Comparison of ENCODE assay signal across 8 cellular contexts in the genomic region with DNA sequence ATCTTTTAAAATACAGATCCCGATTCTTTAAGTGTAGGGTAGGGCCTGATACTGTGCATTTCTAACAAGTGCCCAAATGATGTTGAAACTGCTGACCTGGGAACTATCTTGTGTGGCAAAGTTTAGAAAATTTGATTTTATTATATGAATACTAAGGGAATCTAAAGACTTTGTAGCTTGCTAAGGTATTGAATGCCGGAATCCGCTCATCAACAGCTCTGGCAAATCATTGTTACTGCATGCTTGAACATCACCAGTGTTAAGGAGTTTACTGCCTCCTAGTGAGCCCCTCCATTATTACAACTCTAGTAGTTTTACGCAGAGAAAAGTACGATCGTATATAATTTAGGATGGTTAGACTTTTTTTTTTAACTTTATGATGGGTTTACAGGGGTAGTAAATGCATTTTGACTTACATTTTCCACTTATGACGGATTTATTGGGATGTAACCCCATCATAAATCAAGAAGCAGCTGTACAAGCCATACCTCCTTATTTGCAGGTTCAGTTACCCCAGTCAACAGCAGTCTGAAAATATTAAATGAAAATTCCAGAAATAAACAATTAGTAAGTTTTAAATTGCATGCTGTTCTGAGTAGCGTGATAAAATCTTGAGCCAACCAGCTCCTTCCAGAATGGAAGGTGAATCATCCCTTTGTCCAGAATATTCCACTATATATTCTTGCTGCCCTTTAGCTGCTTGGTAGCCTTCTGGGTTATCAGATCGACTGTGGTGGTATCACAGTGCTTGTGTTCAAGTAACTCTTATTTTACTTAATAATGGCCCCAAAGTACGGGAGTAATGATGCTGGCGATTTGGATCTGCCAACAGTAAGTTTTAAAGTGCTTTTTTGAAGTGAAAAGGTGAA. TPM values are rescaled to one million over a fixed set of nuclear protein-coding genes. Genes with fewer than 3 reads are reported as not detected.
A peak's percentile ranks its signal among the peaks of the same experiment; 100 is the strongest.
DNase-seq lines count a peak whose midpoint lies in the region; ATAC-seq and TF ChIP-seq lines count a peak whose summit lies in the region.

No MANE protein-coding gene starts in this region.

- POLR2A ChIA-PET in AG04449 (lab: Yijun Ruan, JAX): no interaction called here

- H3K9me3 ChIP-seq in mammary epithelial cell (replicated peaks; ENCODE audit: insufficient read depth, low read length) (no peaks in the 10 kb centered on the region), smooth muscle cell (replicated peaks; ENCODE audit: low read depth) (no peaks in the 10 kb centered on the region)

- H3K4me2 ChIP-seq in mammary epithelial cell (ENCODE audit: insufficient read depth, low read depth, low read length) (peak overlapping the region; percentile 90), smooth muscle cell (no peak overlapping the region)

- peaks cover 3% of the 10 kb centered on the region for H3F3A ChIP-seq in smooth muscle cell (ENCODE audit: low read depth)

- no peaks in the 10 kb centered on the region for H4K20me1 ChIP-seq in mammary epithelial cell (ENCODE audit: insufficient read depth, low read length)
- no peaks in the 10 kb centered on the region for H4K20me1 ChIP-seq in smooth muscle cell (ENCODE audit: low read depth)

- H3K36me3 ChIP-seq in mammary epithelial cell (ENCODE audit: insufficient read depth, low read length): peaks cover 11% of the 10 kb centered on the region
- H3K36me3 ChIP-seq in smooth muscle cell (ENCODE audit: low read depth): no peaks in the 10 kb centered on the region

- BruUV-seq in mammary epithelial cell (replicated peaks; lab: Mats Ljungman, UMichigan): no TSS peak

- no peaks in the 10 kb centered on the region for H3K27me3 ChIP-seq in mammary epithelial cell (ENCODE audit: insufficient read depth, low read length)
- H3K27me3 ChIP-seq in smooth muscle cell (ENCODE audit: low read depth): no peaks in the 10 kb centered on the region

- in situ Hi-C loops in GM13976 (cut with MboI; ENCODE audit: low sequenced_read_pairs, unreplicated experiment) (no loop called here), mammary epithelial cell (cut with MboI; ENCODE audit: low sequenced_read_pairs in 2 of 2) (no loop called here)

- H3K9ac ChIP-seq in mammary epithelial cell (ENCODE audit: insufficient read depth, low read length) (peak overlapping the region; percentile 93), smooth muscle cell (ENCODE audit: low read depth) (no peak overlapping the region)

- H3K4me3 ChIP-seq in AG04449 (ENCODE audit: low read depth, low read length) (peak overlapping the region; percentile 100), mammary epithelial cell (replicated peaks in 1 of 3; ENCODE audit: insufficient read depth in 1 of 3, low read depth in 2 of 3, low read length in 3 of 3) (peak overlapping the region; percentile 63 to 95 (median 87)), smooth muscle cell (no peak overlapping the region)

- CTCF ChIA-PET in AG04449 (lab: Yijun Ruan, JAX): interaction anchor here (0.6 to 2.6 kb wide), 19 partner anchors 10 to 504 kb away, joined by 3 to 19 read pairs (median 6); no protein-coding TSS in a partner anchor
- CTCF ChIA-PET in mammary epithelial cell (lab: Charles Lee; ENCODE audit: low non-redundant PET): interaction anchor here (0.7 kb wide), 2 partner anchors 230 to 571 kb away, joined by 9 to 10 read pairs; no protein-coding TSS in a partner anchor

- 14% methylated on average over 11 of the region's 11 CpGs for WGBS in mammary epithelial cell (ENCODE audit: low coverage, missing lambda C conversion rate)
- WGBS in smooth muscle cell (ENCODE audit: low lambda C conversion rate): 81% methylated on average over 11 of the region's 11 CpGs

- H3K27ac ChIP-seq in mammary epithelial cell (ENCODE audit: insufficient read depth, low read depth, low read length): peak overlapping the region; percentile 63
- no peak overlapping the region for H3K27ac ChIP-seq in smooth muscle cell (ENCODE audit: low read depth)

- intact Hi-C loops in mammary epithelial cell (cut with micrococcal nuclease): loop anchor here (2.0 kb wide), 1 partner anchor 43 kb away; no protein-coding TSS in a partner anchor

- H3K4me1 ChIP-seq in mammary epithelial cell (ENCODE audit: insufficient read depth, low read length): peaks cover 29% of the 10 kb centered on the region
- H3K4me1 ChIP-seq in smooth muscle cell (ENCODE audit: low read depth): no peaks in the 10 kb centered on the region

- peak overlapping the region; percentile 97 for H2AFZ ChIP-seq in mammary epithelial cell (ENCODE audit: low read depth, low read length)
- no peak overlapping the region for H2AFZ ChIP-seq in smooth muscle cell (ENCODE audit: low read depth)

- DNase-seq in AG04449 (ENCODE audit: low read depth, low spot score) (no peak), GM13976 (ENCODE audit: low spot score) (peak; percentile 60), NCI-H1092 treated with DMSO at 0.1 percent for 48 hours (lab: John Stamatoyannopoulos, UW) (peak; percentile 64), SK-N-DZ (ENCODE audit: low spot score) (peak; percentile 76), mammary epithelial cell (peak; percentile 57), iPS-NIHi11 (ENCODE audit: low spot score) (peak; percentile 43), smooth muscle cell (lab: John Stamatoyannopoulos, UW; ENCODE audit: unreplicated experiment) (no peak)

- peak; percentile 37 for ATAC-seq in HG02870 (IDR thresholded peaks at IDR 0.05; ENCODE audit: unreplicated experiment)

- TF ChIP-seq CTCF in AG04449 (IDR thresholded peaks at IDR 0.05; ENCODE audit: insufficient read depth, low read length, missing control alignments): peak; percentile 74
- TF ChIP-seq CTCF in GM13976 (IDR thresholded peaks at IDR 0.05; ENCODE audit: borderline replicate concordance, control extremely low read depth, extremely low read depth, insufficient read depth, missing control alignments): peak; percentile 79
- peak; percentile 73 to 81 for TF ChIP-seq CTCF in mammary epithelial cell (conservative IDR thresholded peaks at IDR 0.05 in 1 of 2, IDR thresholded peaks at IDR 0.05 in 1 of 2; ENCODE audit: extremely low read depth in 1 of 2, insufficient read depth in 1 of 2, low read depth in 1 of 2, low read length in 2 of 2)
- peak; percentile 24 for TF ChIP-seq CTCF in smooth muscle cell (IDR thresholded peaks at IDR 0.05; ENCODE audit: borderline replicate concordance, insufficient read depth, poor library complexity, severe bottlenecking)

- dilution Hi-C loops in mammary epithelial cell (cut with HindIII; ENCODE audit: low sequenced_read_pairs): no loop called here

- H3K79me2 ChIP-seq in mammary epithelial cell (ENCODE audit: insufficient read depth, low read length) (peaks cover 46% of the 10 kb centered on the region), smooth muscle cell (ENCODE audit: low read depth) (no peaks in the 10 kb centered on the region)

RNA-seq across cellular contexts. Expression of a gene that starts 0.9 kb away (rescaled TPM):
- polyA plus RNA-seq in SK-N-DZ (2014; cell fraction: cytosol; rRNA removed): 10.7 and 11.3 TPM in 2 replicates
- 8.7 and 11.0 TPM in 2 replicates for polyA plus RNA-seq in SK-N-DZ (2014; cell fraction: nucleus; rRNA removed)
- total RNA-seq in mammary epithelial cell (10 to 100 TPM; 14.0 to 23.2 TPM), smooth muscle cell (not detected in 2 replicates)
- polyA plus RNA-seq in mammary epithelial cell (13.2 TPM), smooth muscle cell (not detected in 2 replicates)
- 18.5 TPM for polyA minus RNA-seq in mammary epithelial cell

RNA-seq across cellular contexts. Expression of a gene that starts 1.0 kb away (rescaled TPM):
- 20.2 and 21.9 TPM in 2 replicates for polyA plus RNA-seq in SK-N-DZ (2014; cell fraction: cytosol; rRNA removed)
- polyA plus RNA-seq in SK-N-DZ (2014; cell fraction: nucleus; rRNA removed): 14.5 and 19.3 TPM in 2 replicates
- total RNA-seq in mammary epithelial cell (10 to 100 TPM; 22.5 to 57.0 TPM), smooth muscle cell (0.04 TPM in 1 of 2 replicates, not detected in the other)
- polyA plus RNA-seq in mammary epithelial cell (21.1 TPM), smooth muscle cell (not detected in 2 replicates)
- polyA minus RNA-seq in mammary epithelial cell: 19.8 TPM

Comparison
In these comparisons a context has a peak if more than half of its experiments do, and no peak if none do; other contexts are left out.
1. DNase-seq: peak in GM13976 (single experiment), NCI-H1092 treated with DMSO at 0.1 percent for 48 hours (single experiment), SK-N-DZ (single experiment), mammary epithelial cell (single experiment) and iPS-NIHi11 (single experiment); none in AG04449 (single experiment) and smooth muscle cell (single experiment).
2. CTCF ChIP-seq: peak in every context shown above with its lines; median percentile 79 in GM13976; 77 in mammary epithelial cell; 74 in AG04449; 24 in smooth muscle cell.
3. RNA of a gene that starts 0.9 kb away (total RNA-seq): 14.0 to 23.2 TPM in mammary epithelial cell; not detected in smooth muscle cell; every median in the first group is over 10 times any median in the second.
4. RNA of a gene that starts 1.0 kb away (total RNA-seq): 22.5 to 57.0 TPM in mammary epithelial cell; 0.04 TPM in smooth muscle cell; every median in the first group is over 10 times any median in the second.